ENCODE assay signal across 10 cellular contexts in the genomic region with DNA sequence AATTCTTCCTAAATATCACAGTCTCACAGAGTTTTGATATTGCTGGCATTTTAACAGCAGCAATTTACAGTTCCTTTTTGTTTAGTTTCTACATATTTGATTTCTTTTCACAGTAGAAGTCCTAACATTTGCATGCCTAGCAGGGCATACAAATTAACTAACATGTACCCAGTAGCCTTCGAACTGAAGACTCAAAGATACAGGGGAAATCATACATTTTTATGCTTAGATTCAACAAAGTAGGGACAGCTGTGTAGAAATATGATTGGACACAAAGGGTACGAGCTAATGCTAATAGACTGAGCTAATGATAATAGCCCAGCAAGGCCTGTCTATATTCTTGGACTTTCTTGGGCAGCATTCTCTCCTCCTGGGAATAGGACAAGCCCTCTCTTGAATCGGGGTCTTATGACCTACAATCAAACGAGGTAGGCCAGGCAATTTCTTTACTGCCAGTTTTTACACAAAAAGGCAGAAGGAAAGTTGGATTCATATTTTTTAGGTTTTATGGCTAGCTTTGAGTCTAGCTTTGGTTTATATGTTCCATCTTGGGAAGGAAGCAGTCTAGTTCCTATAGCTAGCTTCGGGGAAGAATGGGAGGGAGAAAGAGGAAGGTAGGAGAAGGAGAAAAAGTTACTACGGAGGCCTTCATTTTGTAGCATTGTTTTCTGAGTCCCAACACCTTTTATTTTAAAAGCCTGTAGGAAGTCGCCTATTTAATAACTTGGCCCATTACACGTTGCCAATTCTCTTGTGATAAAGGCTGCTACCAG.
DNase-seq lines count a peak whose midpoint lies in the region; ATAC-seq and TF ChIP-seq lines count a peak whose summit lies in the region.
"Had no signal": no experiment of that assay in that cellular context is flagged by ENCODE, and none has a peak within 500 bp of the region (broad histone marks: within the 10 kb centered on the region; RNA-seq: fewer than 3 reads in every experiment).

No MANE protein-coding gene starts in this region.

- DNase-seq in MCF 10A (ENCODE audit: unreplicated experiment) (no peak), breast epithelium (ENCODE audit: low spot score in 2 of 2) (no peak), RWPE1 (ENCODE audit: low spot score) (no peak), hepatocyte (ENCODE audit: low spot score) (no peak), type B pancreatic cell (ENCODE audit: extremely low spot score, unreplicated experiment) (no peak), NCI-H187 treated with DMSO at 0.1 percent for 48 hours (lab: John Stamatoyannopoulos, UW) (no peak)
- DNase-seq: T-helper 9 cell had no signal

- no peaks in the 10 kb centered on the region for H3K9me2 ChIP-seq in hepatocyte (replicated peaks; ENCODE audit: insufficient read depth)

- peaks cover 35% of the 10 kb centered on the region for H3K79me2 ChIP-seq in hepatocyte

- H3K27me3 ChIP-seq in breast epithelium (no peaks in the 10 kb centered on the region), hepatocyte (no peaks in the 10 kb centered on the region)
- H3K27me3 ChIP-seq: right atrium auricular region had no signal

- no peaks in the 10 kb centered on the region for H4K20me1 ChIP-seq in hepatocyte (ENCODE audit: insufficient read depth, poor library complexity, severe bottlenecking)

- TF ChIP-seq CTCF in MCF 10A (IDR thresholded peaks at IDR 0.05; ENCODE audit: unreplicated experiment) (no peak), breast epithelium (IDR thresholded peaks at IDR 0.05) (no peak), RWPE1 (conservative IDR thresholded peaks at IDR 0.05; ENCODE audit: low read depth) (no peak), hepatocyte (IDR thresholded peaks at IDR 0.05; ENCODE audit: poor library complexity) (no peak), type B pancreatic cell (conservative IDR thresholded peaks at IDR 0.05) (no peak)

- H3K9me3 ChIP-seq in breast epithelium = no peaks in the 10 kb centered on the region
- H3K9me3 ChIP-seq in hepatocyte (ENCODE audit: low read depth) = no peaks in the 10 kb centered on the region
- H3K9me3 ChIP-seq: right atrium auricular region had no signal

- CTCF ChIA-PET in MCF 10A (lab: Yijun Ruan, JAX) = interaction anchor here (0.6 to 1.0 kb wide), 2 partner anchors 26 to 46 kb away, joined by 3 read pairs; no protein-coding TSS in a partner anchor
- CTCF ChIA-PET in RWPE1 (lab: Yijun Ruan, JAX) = no interaction called here

- H3K4me2 ChIP-seq in hepatocyte = peak overlapping the region; percentile 76

- H3K36me3 Mint-ChIP-seq in MCF 10A (ENCODE audit: insufficient read depth, unreplicated experiment) (peaks cover 24% of the 10 kb centered on the region), type B pancreatic cell (peaks cover 4% of the 10 kb centered on the region)

- H3K27me3 Mint-ChIP-seq in MCF 10A (ENCODE audit: insufficient read depth, unreplicated experiment) (no peaks in the 10 kb centered on the region), type B pancreatic cell (peaks cover 7% of the 10 kb centered on the region)

- no TSS peak for BruUV-seq in MCF 10A (replicated peaks; lab: Mats Ljungman, UMichigan)

- WGBS in hepatocyte (ENCODE audit: low lambda C conversion rate, missing lambda C conversion rate) = 73% methylated on average over 8 of the region's 8 CpGs

- no peak overlapping the region for H2AFZ ChIP-seq in hepatocyte

- no peak for TF ChIP-seq POLR2A in breast epithelium (IDR thresholded peaks at IDR 0.05)

- H3K36me3 ChIP-seq in breast epithelium (no peaks in the 10 kb centered on the region), hepatocyte (replicated peaks; ENCODE audit: insufficient read depth, low read depth) (no peaks in the 10 kb centered on the region)
- H3K36me3 ChIP-seq: right atrium auricular region had no signal

- intact Hi-C loops in MCF 10A (cut with micrococcal nuclease) = no loop called here
- intact Hi-C loops in breast epithelium (cut with DNase I; ENCODE audit: low total_unique reads) = no loop called here

- POLR2A ChIA-PET in MCF 10A (lab: Yijun Ruan, JAX) (interaction anchor here (0.7 to 17.8 kb wide), 18 partner anchors 10 to 1635 kb away, joined by 3 to 728 read pairs (median 32); a partner anchor contains a TSS), RWPE1 (lab: Yijun Ruan, JAX; ENCODE audit: low non-redundant PET) (no interaction called here)

- H3K4me1 Mint-ChIP-seq in MCF 10A (ENCODE audit: insufficient read depth, unreplicated experiment) (peaks cover 6% of the 10 kb centered on the region), type B pancreatic cell (ENCODE audit: unreplicated experiment) (peaks cover 5% of the 10 kb centered on the region)

- peak overlapping the region in 1 of 2 donors; percentile 99 for H3K27ac ChIP-seq in breast epithelium
- H3K27ac ChIP-seq in RWPE1 = peak overlapping the region; percentile 97
- H3K27ac ChIP-seq in hepatocyte = peak overlapping the region; percentile 98

- H3K9me3 Mint-ChIP-seq in MCF 10A (ENCODE audit: unreplicated experiment) (no peaks in the 10 kb centered on the region), type B pancreatic cell (no peaks in the 10 kb centered on the region)

- H3K4me3 ChIP-seq in breast epithelium (no peak overlapping the region), hepatocyte (no peak overlapping the region)

- peak overlapping the region; percentile 8 for H3K4me3 Mint-ChIP-seq in MCF 10A (ENCODE audit: unreplicated experiment)
- peak overlapping the region; percentile 73 for H3K4me3 Mint-ChIP-seq in type B pancreatic cell

- H3K4me1 ChIP-seq in breast epithelium (no peaks in the 10 kb centered on the region), hepatocyte (ENCODE audit: insufficient read depth) (no peaks in the 10 kb centered on the region)

- H3K27ac Mint-ChIP-seq in MCF 10A (ENCODE audit: low read depth, unreplicated experiment) (no peak overlapping the region), type B pancreatic cell (no peak overlapping the region)

- ATAC-seq in GM21619 (IDR thresholded peaks at IDR 0.05; ENCODE audit: unreplicated experiment) (no peak), GM19023 (IDR thresholded peaks at IDR 0.05; ENCODE audit: unreplicated experiment) (no peak)
